Comparison of ENCODE assay signal across 1 cellular context in genomic region chr22:30397656-30398635, GRCh38.
TF ChIP-seq lines count a peak whose summit lies in the region.

No MANE protein-coding gene starts in this region.

TF ChIP-seq in K562, 482 proteins besides CTCF, POLR2A, EP300 and RAD21:
- no peak for TF ChIP-seq THRAP3 (IDR thresholded peaks at IDR 0.05; ENCODE audit: borderline replicate concordance)
- no peak for TF ChIP-seq MXD1 (CRISPR knock-in tag; IDR thresholded peaks at IDR 0.05; ENCODE audit: borderline replicate concordance, poor library complexity, severe bottlenecking)
- TF ChIP-seq ATF7 (IDR thresholded peaks at IDR 0.05), result no peak
- no peak for TF ChIP-seq GATAD2B (IDR thresholded peaks at IDR 0.05; ENCODE audit: borderline replicate concordance)
- no peak for TF ChIP-seq MEF2D (tag; conservative IDR thresholded peaks at IDR 0.05; ENCODE audit: low read depth)
- TF ChIP-seq CBX8 (IDR thresholded peaks at IDR 0.05; ENCODE audit: borderline replicate concordance, extremely low read depth, low read depth, low read length, poor library complexity, severe bottlenecking), result no peak
- no peak for TF ChIP-seq MECOM (CRISPR knock-in tag; IDR thresholded peaks at IDR 0.05)
- no peak for TF ChIP-seq CHD2 (IDR thresholded peaks at IDR 0.05; ENCODE audit: low read depth, low read length)
- TF ChIP-seq, protein P1, sequence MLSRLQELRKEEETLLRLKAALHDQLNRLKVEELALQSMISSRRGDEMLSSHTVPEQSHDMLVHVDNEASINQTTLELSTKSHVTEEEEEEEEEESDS (CRISPR knock-in tag; IDR thresholded peaks at IDR 0.05), result no peak
- TF ChIP-seq NCOA2 (IDR thresholded peaks at IDR 0.05; ENCODE audit: partially characterized antibody in 2 of 2), result no peak
- TF ChIP-seq DDX20 (tag; IDR thresholded peaks at IDR 0.05; ENCODE audit: low read depth), result no peak
- TF ChIP-seq ZNF133 (CRISPR knock-in tag; IDR thresholded peaks at IDR 0.05), result no peak
- no peak for TF ChIP-seq BCOR (IDR thresholded peaks at IDR 0.05)
- TF ChIP-seq RNF2 (IDR thresholded peaks at IDR 0.05), result no peak
- TF ChIP-seq NR0B1 (IDR thresholded peaks at IDR 0.05; ENCODE audit: partially characterized antibody), result no peak
- no peak for TF ChIP-seq SMAD3 (CRISPR knock-in tag; conservative IDR thresholded peaks at IDR 0.05)
- no peak for TF ChIP-seq CXXC5 (CRISPR knock-in tag; IDR thresholded peaks at IDR 0.05)
- TF ChIP-seq ZSCAN29 (IDR thresholded peaks at IDR 0.05), result no peak
- no peak for TF ChIP-seq SRF (CRISPR knock-in tag; IDR thresholded peaks at IDR 0.05)
